In genomic region chr3:38626171-38626570, GRCh38 we compare ENCODE assay signal across 1 cellular context.
TF ChIP-seq lines count a peak whose summit lies in the region.

No MANE protein-coding gene starts in this region.

TF ChIP-seq in HCT116, 20 proteins besides CTCF, POLR2A, EP300 and RAD21 (continued from another document):
- TF ChIP-seq, protein P1, sequence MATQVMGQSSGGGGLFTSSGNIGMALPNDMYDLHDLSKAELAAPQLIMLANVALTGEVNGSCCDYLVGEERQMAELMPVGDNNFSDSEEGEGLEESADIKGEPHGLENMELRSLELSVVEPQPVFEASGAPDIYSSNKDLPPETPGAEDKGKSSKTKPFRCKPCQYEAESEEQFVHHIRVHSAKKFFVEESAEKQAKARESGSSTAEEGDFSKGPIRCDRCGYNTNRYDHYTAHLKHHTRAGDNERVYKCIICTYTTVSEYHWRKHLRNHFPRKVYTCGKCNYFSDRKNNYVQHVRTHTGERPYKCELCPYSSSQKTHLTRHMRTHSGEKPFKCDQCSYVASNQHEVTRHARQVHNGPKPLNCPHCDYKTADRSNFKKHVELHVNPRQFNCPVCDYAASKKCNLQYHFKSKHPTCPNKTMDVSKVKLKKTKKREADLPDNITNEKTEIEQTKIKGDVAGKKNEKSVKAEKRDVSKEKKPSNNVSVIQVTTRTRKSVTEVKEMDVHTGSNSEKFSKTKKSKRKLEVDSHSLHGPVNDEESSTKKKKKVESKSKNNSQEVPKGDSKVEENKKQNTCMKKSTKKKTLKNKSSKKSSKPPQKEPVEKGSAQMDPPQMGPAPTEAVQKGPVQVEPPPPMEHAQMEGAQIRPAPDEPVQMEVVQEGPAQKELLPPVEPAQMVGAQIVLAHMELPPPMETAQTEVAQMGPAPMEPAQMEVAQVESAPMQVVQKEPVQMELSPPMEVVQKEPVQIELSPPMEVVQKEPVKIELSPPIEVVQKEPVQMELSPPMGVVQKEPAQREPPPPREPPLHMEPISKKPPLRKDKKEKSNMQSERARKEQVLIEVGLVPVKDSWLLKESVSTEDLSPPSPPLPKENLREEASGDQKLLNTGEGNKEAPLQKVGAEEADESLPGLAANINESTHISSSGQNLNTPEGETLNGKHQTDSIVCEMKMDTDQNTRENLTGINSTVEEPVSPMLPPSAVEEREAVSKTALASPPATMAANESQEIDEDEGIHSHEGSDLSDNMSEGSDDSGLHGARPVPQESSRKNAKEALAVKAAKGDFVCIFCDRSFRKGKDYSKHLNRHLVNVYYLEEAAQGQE (IDR thresholded peaks at IDR 0.05; ENCODE audit: low read depth) = no peak
- TF ChIP-seq CBX3 (IDR thresholded peaks at IDR 0.05; ENCODE audit: low read depth) (no peak), ZNF274 (IDR thresholded peaks at IDR 0.05; ENCODE audit: low read depth, low read length) (no peak), EZH2phosphoT487 (IDR thresholded peaks at IDR 0.05; ENCODE audit: borderline replicate concordance) (no peak), ZBTB33 (IDR thresholded peaks at IDR 0.05; ENCODE audit: extremely low read depth, insufficient replicate concordance, low read length) (no peak), EZH2 (IDR thresholded peaks at IDR 0.05) (no peak)
